16 cellular contexts compared by ENCODE assay signal in genomic region chr4:1086011-1086410, GRCh38. TPM values are rescaled to one million over a fixed set of nuclear protein-coding genes. Genes with fewer than 3 reads are reported as not detected.
DNase-seq lines count a peak whose midpoint lies in the region; ATAC-seq and TF ChIP-seq lines count a peak whose summit lies in the region.
"Had no signal": no experiment of that assay in that cellular context is flagged by ENCODE, and none has a peak within 500 bp of the region (broad histone marks: within the 10 kb centered on the region; RNA-seq: fewer than 3 reads in every experiment).

No MANE protein-coding gene starts in this region.

- peak; percentile 32 for ATAC-seq in Right ventricle myocardium inferior
- ATAC-seq in stimulated activated effector memory CD8-positive, alpha-beta T cell treated with anti-CD3 and anti-CD28 coated beads, Interleukin-12 subunit alpha, Interleukin-12 subunit beta, amount 100 ng/mL, for 72 hours, result no peak
- ATAC-seq in T-helper 17 cell, result no peak

- H3K27ac Mint-ChIP-seq in stimulated activated effector memory CD8-positive, alpha-beta T cell treated with anti-CD3 and anti-CD28 coated beads, Interleukin-12 subunit alpha, Interleukin-12 subunit beta, amount 100 ng/mL, for 72 hours, result peak overlapping the region; percentile 37
- no peak overlapping the region for H3K27ac Mint-ChIP-seq in T-helper 17 cell
- H3K27ac Mint-ChIP-seq: CD14-positive monocyte; CD4-positive, alpha-beta memory T cell had no signal

- no peaks in the 10 kb centered on the region for H3K9me2 ChIP-seq in Karpas-422 (replicated peaks; ENCODE audit: insufficient read depth, low read length)

- H3K36me3 ChIP-seq in left ventricle myocardium inferior, result no peaks in the 10 kb centered on the region
- no peaks in the 10 kb centered on the region for H3K36me3 ChIP-seq in Karpas-422 (ENCODE audit: insufficient read depth, low read length)
- H3K36me3 ChIP-seq: BLaER1 had no signal

- peaks cover 8% of the 10 kb centered on the region for H3K9me3 Mint-ChIP-seq in stimulated activated effector memory CD8-positive, alpha-beta T cell treated with anti-CD3 and anti-CD28 coated beads, Interleukin-12 subunit alpha, Interleukin-12 subunit beta, amount 100 ng/mL, for 72 hours

- H3K27ac ChIP-seq in left ventricle myocardium inferior (replicated peaks) (no peak overlapping the region), Karpas-422 (ENCODE audit: low read length) (no peak overlapping the region), dorsolateral prefrontal cortex (no peak overlapping the region)
- H3K27ac ChIP-seq: BLaER1 had no signal

- H3K4me3 ChIP-seq in left ventricle myocardium inferior (no peak overlapping the region), Karpas-422 (ENCODE audit: low read length) (no peak overlapping the region), dorsolateral prefrontal cortex (no peak overlapping the region)
- H3K4me3 ChIP-seq: BLaER1 had no signal

- H3K4me1 ChIP-seq in left ventricle myocardium inferior (no peaks in the 10 kb centered on the region), Karpas-422 (ENCODE audit: low read length) (peaks cover 22% of the 10 kb centered on the region)

- intact Hi-C loops in Right ventricle myocardium inferior (cut with DNase I), result no loop called here
- intact Hi-C loops in left ventricle myocardium inferior (cut with micrococcal nuclease), result no loop called here
- intact Hi-C loops in dorsolateral prefrontal cortex (cut with DNase I), result no loop called here

- H3K9me3 ChIP-seq in left ventricle myocardium inferior (replicated peaks) (peaks cover 8% of the 10 kb centered on the region), Karpas-422 (ENCODE audit: low read length) (peaks cover 5% of the 10 kb centered on the region; the same call in 1 of the 2 replicates), T-helper 17 cell (ENCODE audit: control insufficient read depth, low read length, poor library complexity, severe bottlenecking) (peaks cover 3% of the 10 kb centered on the region)

- no peaks in the 10 kb centered on the region for H3K79me2 ChIP-seq in Karpas-422 (ENCODE audit: low read length)

- no peaks in the 10 kb centered on the region for H3K36me3 Mint-ChIP-seq in stimulated activated effector memory CD8-positive, alpha-beta T cell treated with anti-CD3 and anti-CD28 coated beads, Interleukin-12 subunit alpha, Interleukin-12 subunit beta, amount 100 ng/mL, for 72 hours
- H3K36me3 Mint-ChIP-seq in T-helper 17 cell (ENCODE audit: low read depth), result peaks cover 7% of the 10 kb centered on the region

- H3K27me3 ChIP-seq in left ventricle myocardium inferior (ENCODE audit: low read depth), result peaks cover 51% of the 10 kb centered on the region
- H3K27me3 ChIP-seq in Karpas-422 (ENCODE audit: low read length), result 0 out of 2 replicates have a peak, but pooled peaks cover 2% of the 10 kb centered on the region
- H3K27me3 ChIP-seq in dorsolateral prefrontal cortex, result peaks cover 0 to 3% (median 0%) of the 10 kb centered on the region in 45 donors
- H3K27me3 ChIP-seq: BLaER1 had no signal

- no peak overlapping the region for H3K4me2 ChIP-seq in Karpas-422 (ENCODE audit: low read depth, low read length, poor library complexity, severe bottlenecking)
- H3K4me2 ChIP-seq: BLaER1 had no signal

- H3K27me3 Mint-ChIP-seq in T-helper 17 cell, result peaks cover 42% of the 10 kb centered on the region

- H3K4me3 Mint-ChIP-seq in stimulated activated effector memory CD8-positive, alpha-beta T cell treated with anti-CD3 and anti-CD28 coated beads, Interleukin-12 subunit alpha, Interleukin-12 subunit beta, amount 100 ng/mL, for 72 hours, result no peak overlapping the region
- no peak overlapping the region for H3K4me3 Mint-ChIP-seq in T-helper 17 cell
- H3K4me3 Mint-ChIP-seq: CD14-positive monocyte; CD4-positive, alpha-beta memory T cell had no signal

- H2AFZ ChIP-seq in Karpas-422 (ENCODE audit: low read length), result no peak overlapping the region

- DNase-seq in Right ventricle myocardium inferior (ENCODE audit: missing footprints), result peak; percentile 39
- no peak for DNase-seq in left ventricle myocardium inferior
- DNase-seq in Karpas-422, result peak; percentile 58
- peak; percentile 62 for DNase-seq in mesenteric fat pad (ENCODE audit: low spot score)
- DNase-seq in stimulated activated effector memory CD8-positive, alpha-beta T cell treated with anti-CD3 and anti-CD28 coated beads, Interleukin-12 subunit alpha, Interleukin-12 subunit beta, amount 100 ng/mL, for 72 hours (ENCODE audit: low spot score in 2 of 2), result no peak
- DNase-seq in NCI-H82 treated with DMSO at 0.1 percent for 48 hours (lab: John Stamatoyannopoulos, UW; ENCODE audit: unreplicated experiment), result no peak
- no peak for DNase-seq in dorsolateral prefrontal cortex
- no peak for DNase-seq in T-helper 17 cell
- DNase-seq: 8988T; CD4-positive, alpha-beta memory T cell; DMS79 treated with DMSO at 0.1 percent for 48 hours; GF-D8; GOT3 had no signal

- H3K9ac ChIP-seq in Karpas-422 (ENCODE audit: low read length), result no peak overlapping the region
- H3K9ac ChIP-seq: BLaER1 had no signal

- H4K20me1 ChIP-seq in Karpas-422 (ENCODE audit: insufficient read depth, low read depth, low read length), result no peaks in the 10 kb centered on the region
- H4K20me1 ChIP-seq: BLaER1 had no signal

- TF ChIP-seq CTCF in left ventricle myocardium inferior (IDR thresholded peaks at IDR 0.05; ENCODE audit: borderline replicate concordance) (no peak), dorsolateral prefrontal cortex (IDR thresholded peaks at IDR 0.05 in 54 of 56, conservative IDR thresholded peaks at IDR 0.05 in 2 of 56; ENCODE audit: low read depth in 1 of 56, partially characterized antibody in 56 of 56) (no peak)

- peaks cover 30% of the 10 kb centered on the region for H3K4me1 Mint-ChIP-seq in stimulated activated effector memory CD8-positive, alpha-beta T cell treated with anti-CD3 and anti-CD28 coated beads, Interleukin-12 subunit alpha, Interleukin-12 subunit beta, amount 100 ng/mL, for 72 hours
- peaks cover 11% of the 10 kb centered on the region for H3K4me1 Mint-ChIP-seq in T-helper 17 cell

RNA-seq across cellular contexts. Expression of gene RNF212, which starts 27.4 kb away (rescaled TPM):
- 1.7 TPM for total RNA-seq in Right ventricle myocardium inferior
- total RNA-seq in left ventricle myocardium inferior, result not detected
- not detected in 2 replicates for total RNA-seq in Karpas-422 (2014; rRNA removed; shearing (Covaris generic); ENCODE audit: low replicate concordance)
- total RNA-seq in mesenteric fat pad, result 4.2 TPM
- total RNA-seq in dorsolateral prefrontal cortex, result 10 to 100 TPM in 6 of 120 experiments, 1 to 10 TPM in 113, under 1 TPM in 1; 0.96 to 14.7 (median 5.2) TPM
- 1 to 10 TPM; 2.1 to 2.6 TPM for total RNA-seq in T-helper 17 cell
- total RNA-seq: HT-29 had no signal

Comparison
In these comparisons a context has a peak if more than half of its experiments do, and no peak if none do; other contexts are left out.
1. DNase-seq: peak in Right ventricle myocardium inferior (single experiment), Karpas-422 (single experiment) and mesenteric fat pad (single experiment); none in left ventricle myocardium inferior (single experiment), stimulated activated effector memory CD8-positive, alpha-beta T cell treated with anti-CD3 and anti-CD28 coated beads, Interleukin-12 subunit alpha, Interleukin-12 subunit beta, amount 100 ng/mL, for 72 hours (0 of 2), NCI-H82 treated with DMSO at 0.1 percent for 48 hours (single experiment), dorsolateral prefrontal cortex (0 of 10) and T-helper 17 cell (0 of 3).